ENCODE assay signal across 20 cellular contexts in genomic region chr10:55466806-55467504, GRCh38.
A peak's percentile ranks its signal among the peaks of the same experiment; 100 is the strongest.
DNase-seq lines count a peak whose midpoint lies in the region; ATAC-seq and TF ChIP-seq lines count a peak whose summit lies in the region.
"Had no signal": no experiment of that assay in that cellular context is flagged by ENCODE, and none has a peak within 500 bp of the region (broad histone marks: within the 10 kb centered on the region; RNA-seq: fewer than 3 reads in every experiment).

No MANE protein-coding gene starts in this region.

- ATAC-seq in Right ventricle myocardium superior (ENCODE audit: poor library complexity) (peak; percentile 85), heart right ventricle (peak in 7 of 8 donors; percentile 51 to 92 (median 83)), aorta (ENCODE audit: low FRiP score) (peak; percentile 46)
- ATAC-seq: GM12878 had no signal

- no peaks in the 10 kb centered on the region for H3K36me3 ChIP-seq in right atrium auricular region
- H3K36me3 ChIP-seq in heart right ventricle = no peaks in the 10 kb centered on the region
- H3K36me3 ChIP-seq in aorta (ENCODE audit: control insufficient read depth in 1 of 2, insufficient read depth in 2 of 2, low read length in 1 of 2) = no peaks in the 10 kb centered on the region
- no peaks in the 10 kb centered on the region for H3K36me3 ChIP-seq in tibial nerve
- H3K36me3 ChIP-seq: BLaER1 had no signal

- DNase-seq in Right ventricle myocardium superior (no peak), right atrium auricular region (ENCODE audit: low spot score) (no peak), heart right ventricle (peak in 1 of 2 donors; percentile 24), nephron progenitor cell (no peak), aorta (no peak), GM03348 (ENCODE audit: low spot score) (no peak), tibial nerve (ENCODE audit: low spot score in 2 of 2) (no peak), D341Med (ENCODE audit: low spot score) (no peak)
- DNase-seq: CD4-positive, CD25-positive, alpha-beta regulatory T cell; GM23248; NCI-H1092 treated with DMSO at 0.1 percent for 48 hours; NCI-H1436 treated with DMSO at 0.1 percent for 48 hours; NCI-H2029; NCI-H2227 treated with DMSO at 0.1 percent for 48 hours; NCI-H526 treated with DMSO at 0.1 percent for 48 hours; SHP77 had no signal

- H3K27ac ChIP-seq in right atrium auricular region = peak overlapping the region in 1 of 2 donors; percentile 35
- H3K27ac ChIP-seq in heart right ventricle = peak overlapping the region in 9 of 10 donors; percentile 5 to 54 (median 35)
- H3K27ac ChIP-seq in aorta (ENCODE audit: low read depth in 1 of 2, low read length in 2 of 2) = no peak overlapping the region
- H3K27ac ChIP-seq in tibial nerve = peak overlapping the region in 1 of 4 donors; percentile 22
- H3K27ac ChIP-seq: BLaER1, GM23248, PC-9 had no signal

- peak overlapping the region; percentile 93 for H3K27ac Mint-ChIP-seq in nephron progenitor cell
- H3K27ac Mint-ChIP-seq: CD4-positive, CD25-positive, alpha-beta regulatory T cell had no signal

- no peaks in the 10 kb centered on the region for H3K4me1 ChIP-seq in right atrium auricular region
- peaks cover 0 to 19% (median 0%) of the 10 kb centered on the region in 9 donors for H3K4me1 ChIP-seq in heart right ventricle
- H3K4me1 ChIP-seq in aorta (ENCODE audit: control insufficient read depth in 1 of 2, insufficient read depth in 2 of 2, low read length in 2 of 2) = no peaks in the 10 kb centered on the region
- H3K4me1 ChIP-seq in tibial nerve = no peaks in the 10 kb centered on the region
- H3K4me1 ChIP-seq: BLaER1 had no signal

- no peak for TF ChIP-seq EP300 in tibial nerve (IDR thresholded peaks at IDR 0.05)

- 35 to 49% methylated on average over 2 of the region's 2 CpGs for WGBS in heart right ventricle, 2 donors
- WGBS in aorta, 2 donors = 34 to 37% methylated on average over 2 of the region's 2 CpGs
- WGBS in tibial nerve, 2 donors = 71 to 79% methylated on average over 2 of the region's 2 CpGs

- no peaks in the 10 kb centered on the region for H3K9me3 Mint-ChIP-seq in nephron progenitor cell
- H3K9me3 Mint-ChIP-seq: H9 had no signal

- H3K4me1 Mint-ChIP-seq in nephron progenitor cell = no peaks in the 10 kb centered on the region
- H3K4me1 Mint-ChIP-seq: CD4-positive, CD25-positive, alpha-beta regulatory T cell; H9 had no signal

- H3K36me3 Mint-ChIP-seq in nephron progenitor cell (ENCODE audit: low read depth) = no peaks in the 10 kb centered on the region
- H3K36me3 Mint-ChIP-seq: CD4-positive, CD25-positive, alpha-beta regulatory T cell had no signal

- TF ChIP-seq CTCF in right atrium auricular region (IDR thresholded peaks at IDR 0.05) = no peak
- TF ChIP-seq CTCF in heart right ventricle (IDR thresholded peaks at IDR 0.05) = no peak
- TF ChIP-seq CTCF in nephron progenitor cell (IDR thresholded peaks at IDR 0.05) = no peak
- no peak for TF ChIP-seq CTCF in tibial nerve (IDR thresholded peaks at IDR 0.05)

- no peaks in the 10 kb centered on the region for H3K27me3 Mint-ChIP-seq in nephron progenitor cell (ENCODE audit: low read depth, poor library complexity)
- H3K27me3 Mint-ChIP-seq: CD4-positive, CD25-positive, alpha-beta regulatory T cell had no signal

- no peak overlapping the region for H3K4me3 Mint-ChIP-seq in nephron progenitor cell
- H3K4me3 Mint-ChIP-seq: CD4-positive, CD25-positive, alpha-beta regulatory T cell; H9 had no signal

- H3K27me3 ChIP-seq in right atrium auricular region (no peaks in the 10 kb centered on the region), heart right ventricle (no peaks in the 10 kb centered on the region), aorta (ENCODE audit: control insufficient read depth in 1 of 2, insufficient read depth in 2 of 2, low read length in 1 of 2) (no peaks in the 10 kb centered on the region), tibial nerve (no peaks in the 10 kb centered on the region)
- H3K27me3 ChIP-seq: BLaER1 had no signal

- TF ChIP-seq POLR2A in tibial nerve (IDR thresholded peaks at IDR 0.05) = no peak

- H3K9me3 ChIP-seq in right atrium auricular region = no peaks in the 10 kb centered on the region
- no peaks in the 10 kb centered on the region for H3K9me3 ChIP-seq in heart right ventricle
- no peaks in the 10 kb centered on the region for H3K9me3 ChIP-seq in aorta (ENCODE audit: control insufficient read depth, low read length)
- H3K9me3 ChIP-seq in tibial nerve = no peaks in the 10 kb centered on the region
- H3K9me3 ChIP-seq: BLaER1 had no signal

- intact Hi-C loops in Right ventricle myocardium superior (cut with DNase I) = no loop called here
- intact Hi-C loops in heart right ventricle (cut with DNase I) = no loop called here
- intact Hi-C loops in aorta (cut with DNase I) = no loop called here

- H3K4me3 ChIP-seq in right atrium auricular region (no peak overlapping the region), heart right ventricle (peak overlapping the region in 3 of 10 donors; percentile 6 to 27 (median 21)), aorta (ENCODE audit: low read length in 2 of 2) (no peak overlapping the region), tibial nerve (no peak overlapping the region)
- H3K4me3 ChIP-seq: BLaER1, GM12878, GM23248, PC-9 had no signal

Comparison
In these comparisons a context has a peak if more than half of its experiments do, and no peak if none do; other contexts are left out.
1. H3K27ac ChIP-seq: peak in heart right ventricle (9 of 10); none in aorta (0 of 2).
2. Peak in every context shown above with its lines, with median percentiles within 50 percentile points of each other: ATAC-seq.